Comparison of ENCODE assay signal across 8 cellular contexts in the genomic region with DNA sequence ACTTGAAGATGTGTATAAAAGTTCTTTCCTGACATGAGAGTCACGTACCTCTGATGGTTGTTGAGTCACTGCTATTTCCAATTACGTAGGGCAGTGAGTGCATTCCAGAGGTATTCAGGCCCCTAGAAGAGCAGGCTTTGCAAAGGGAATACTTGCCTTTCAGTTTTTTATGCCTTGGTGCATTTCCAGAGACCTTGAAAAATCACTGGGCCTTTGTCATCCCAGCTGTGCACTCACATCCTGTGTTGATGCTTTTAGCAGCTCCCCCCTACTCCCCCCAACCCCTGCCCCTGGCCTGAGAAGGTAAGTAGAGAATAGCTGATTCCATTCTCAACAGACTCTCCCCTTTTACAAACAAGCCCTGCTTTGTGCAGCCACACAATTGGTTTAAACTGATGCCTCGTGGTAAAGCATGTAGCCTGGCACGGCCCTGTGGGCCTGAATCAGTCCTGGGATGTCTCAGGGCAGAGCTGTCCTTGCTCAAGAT.
DNase-seq lines count a peak whose midpoint lies in the region; ATAC-seq and TF ChIP-seq lines count a peak whose summit lies in the region.

No MANE protein-coding gene starts in this region.

- no peak overlapping the region for H3K27ac Mint-ChIP-seq in activated T-cell treated with anti-CD3 and anti-CD28 coated beads, Interleukin-2, amount 50 U/mL, for 72 hours
- no peak overlapping the region for H3K27ac Mint-ChIP-seq in activated T-helper 2 cell treated with anti-CD3 and anti-CD28 coated beads, Interferon-gamma antibody, Interleukin-2, Interleukin-4, amounts not matched to agents 10 μg/mL and 5 μg/mL and 100 μg/mL, durations not matched to agents 14 hours and 24 hours and 36 hours

- H3K9me3 Mint-ChIP-seq in activated T-cell treated with anti-CD3 and anti-CD28 coated beads, Interleukin-2, amount 50 U/mL, for 72 hours, result no peaks in the 10 kb centered on the region
- no peaks in the 10 kb centered on the region for H3K9me3 Mint-ChIP-seq in activated T-helper 2 cell treated with anti-CD3 and anti-CD28 coated beads, Interferon-gamma antibody, Interleukin-2, Interleukin-4, amounts not matched to agents 10 μg/mL and 5 μg/mL and 100 μg/mL, durations not matched to agents 14 hours and 24 hours and 36 hours

- H3K36me3 Mint-ChIP-seq in activated T-cell treated with anti-CD3 and anti-CD28 coated beads, Interleukin-2, amount 50 U/mL, for 72 hours (ENCODE audit: insufficient read depth in 2 of 2), result no peaks in the 10 kb centered on the region
- H3K36me3 Mint-ChIP-seq in activated T-helper 2 cell treated with anti-CD3 and anti-CD28 coated beads, Interferon-gamma antibody, Interleukin-2, Interleukin-4, amounts not matched to agents 10 μg/mL and 5 μg/mL and 100 μg/mL, durations not matched to agents 14 hours and 24 hours and 36 hours (ENCODE audit: low read depth), result no peaks in the 10 kb centered on the region

- TF ChIP-seq CTCF in AG04450 (IDR thresholded peaks at IDR 0.05; ENCODE audit: low read depth, low read length), result no peak

- no peak for ATAC-seq in activated T-cell treated with anti-CD3 and anti-CD28 coated beads, Interleukin-2, amount 50 U/mL, for 72 hours (replicated peaks in 1 of 2)
- ATAC-seq in GM21381 (IDR thresholded peaks at IDR 0.05; ENCODE audit: unreplicated experiment), result no peak

- peaks cover 3% of the 10 kb centered on the region for H3K27me3 Mint-ChIP-seq in activated T-cell treated with anti-CD3 and anti-CD28 coated beads, Interleukin-2, amount 50 U/mL, for 72 hours (ENCODE audit: low read depth)
- no peaks in the 10 kb centered on the region for H3K27me3 Mint-ChIP-seq in activated T-helper 2 cell treated with anti-CD3 and anti-CD28 coated beads, Interferon-gamma antibody, Interleukin-2, Interleukin-4, amounts not matched to agents 10 μg/mL and 5 μg/mL and 100 μg/mL, durations not matched to agents 14 hours and 24 hours and 36 hours (ENCODE audit: low read depth)

- no peak overlapping the region for H3K4me3 Mint-ChIP-seq in activated T-cell treated with anti-CD3 and anti-CD28 coated beads, Interleukin-2, amount 50 U/mL, for 72 hours
- H3K4me3 Mint-ChIP-seq in activated T-helper 2 cell treated with anti-CD3 and anti-CD28 coated beads, Interferon-gamma antibody, Interleukin-2, Interleukin-4, amounts not matched to agents 10 μg/mL and 5 μg/mL and 100 μg/mL, durations not matched to agents 14 hours and 24 hours and 36 hours (ENCODE audit: low read depth), result no peak overlapping the region

- DNase-seq in AG04450 (ENCODE audit: low read depth, low spot score) (peak; percentile 87), NCI-H748 (lab: John Stamatoyannopoulos, UW; ENCODE audit: unreplicated experiment) (peak; percentile 52), epidermal melanocyte (ENCODE audit: insufficient read length, low spot score) (peak; percentile 19), myocyte (ENCODE audit: low read depth) (peak; percentile 61), NCI-H2029 treated with DMSO at 0.1 percent for 48 hours (lab: John Stamatoyannopoulos, UW) (no peak)
- DNase-seq in activated T-cell treated with anti-CD3 and anti-CD28 coated beads, Interleukin-2, amount 50 U/mL, for 72 hours, result no peak
- DNase-seq in activated T-helper 2 cell treated with anti-CD3 and anti-CD28 coated beads, Interferon-gamma antibody, Interleukin-2, Interleukin-4, amounts not matched to agents 10 μg/mL and 5 μg/mL and 100 μg/mL, durations not matched to agents 14 hours and 24 hours and 36 hours (ENCODE audit: low spot score), result no peak

- H3K27me3 ChIP-seq in AG04450 (ENCODE audit: control insufficient read depth, insufficient read depth, low read length), result no peaks in the 10 kb centered on the region

- H3K27ac ChIP-seq in AG04450 (ENCODE audit: low read depth, low read length), result peak overlapping the region; percentile 98

- POLR2A ChIA-PET in AG04450 (lab: Yijun Ruan, JAX), result interaction anchor here (0.6 to 1.2 kb wide), 4 partner anchors 9 to 208 kb away, joined by 3 read pairs; partner anchors contain the start of gene FMNL2

- CTCF ChIA-PET in AG04450 (lab: Charles Lee), result no interaction called here

- no peaks in the 10 kb centered on the region for H3K9me3 ChIP-seq in AG04450 (ENCODE audit: control insufficient read depth, insufficient read depth, low read length)

- intact Hi-C loops in activated T-helper 2 cell treated with anti-CD3 and anti-CD28 coated beads, Interferon-gamma antibody, Interleukin-2, Interleukin-4, amounts not matched to agents 10 μg/mL and 5 μg/mL and 100 μg/mL, durations not matched to agents 14 hours and 24 hours and 36 hours (cut with micrococcal nuclease), result no loop called here

- H3K4me3 ChIP-seq in AG04450 (ENCODE audit: low read depth, low read length), result no peak overlapping the region

- H3K4me1 Mint-ChIP-seq in activated T-cell treated with anti-CD3 and anti-CD28 coated beads, Interleukin-2, amount 50 U/mL, for 72 hours (ENCODE audit: low read depth), result no peaks in the 10 kb centered on the region
- no peaks in the 10 kb centered on the region for H3K4me1 Mint-ChIP-seq in activated T-helper 2 cell treated with anti-CD3 and anti-CD28 coated beads, Interferon-gamma antibody, Interleukin-2, Interleukin-4, amounts not matched to agents 10 μg/mL and 5 μg/mL and 100 μg/mL, durations not matched to agents 14 hours and 24 hours and 36 hours (ENCODE audit: low read depth)

Comparison
In these comparisons a context has a peak if more than half of its experiments do, and no peak if none do; other contexts are left out.
1. DNase-seq: peak in AG04450 (single experiment), NCI-H748 (single experiment), epidermal melanocyte (single experiment) and myocyte (single experiment); none in activated T-cell treated with anti-CD3 and anti-CD28 coated beads, Interleukin-2, amount 50 U/mL, for 72 hours (0 of 2), NCI-H2029 treated with DMSO at 0.1 percent for 48 hours (single experiment) and activated T-helper 2 cell treated with anti-CD3 and anti-CD28 coated beads, Interferon-gamma antibody, Interleukin-2, Interleukin-4, amounts not matched to agents 10 μg/mL and 5 μg/mL and 100 μg/mL, durations not matched to agents 14 hours and 24 hours and 36 hours (single experiment).